In the genomic region with DNA sequence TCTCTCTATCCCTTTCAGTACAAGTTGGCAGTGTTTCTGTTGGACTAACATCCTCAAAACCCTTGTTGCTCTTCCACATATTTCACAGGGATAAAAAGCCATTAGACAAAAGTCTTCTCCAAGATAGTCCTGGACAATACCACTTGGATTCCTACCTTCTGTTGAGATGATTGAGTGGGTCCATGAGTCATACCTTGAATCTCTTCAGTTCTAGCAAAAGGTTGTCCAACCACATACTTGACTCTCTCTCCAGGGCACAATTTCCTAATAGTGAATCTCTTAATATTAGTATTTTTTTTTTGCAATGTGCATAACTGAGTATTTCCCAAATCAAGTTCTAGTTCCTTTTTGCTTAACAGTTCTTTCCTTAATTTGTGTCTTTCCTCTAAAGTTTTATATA, we compare ENCODE assay signal across 13 cellular contexts.
A peak's percentile ranks its signal among the peaks of the same experiment; 100 is the strongest.
DNase-seq lines count a peak whose midpoint lies in the region; ATAC-seq and TF ChIP-seq lines count a peak whose summit lies in the region.
"Had no signal": no experiment of that assay in that cellular context is flagged by ENCODE, and none has a peak within 500 bp of the region (broad histone marks: within the 10 kb centered on the region; RNA-seq: fewer than 3 reads in every experiment).

No MANE protein-coding gene starts in this region.

- peak overlapping the region in 3 of 4 donors; percentile 33 to 46 (median 45) for H3K27ac ChIP-seq in esophagus muscularis mucosa (replicated peaks in 1 of 4)
- no peak overlapping the region for H3K27ac ChIP-seq in mesenchymal stem cell (ENCODE audit: low read length, poor library complexity, severe bottlenecking)
- H3K27ac ChIP-seq: 22Rv1, BLaER1, HL-60 had no signal

- peaks cover 14% of the 10 kb centered on the region for H3K27me3 Mint-ChIP-seq in activated T-cell treated with anti-CD3 and anti-CD28 coated beads, Interleukin-2, amount 50 U/mL, for 4 hours (ENCODE audit: low read depth)

- no peak overlapping the region for H3K14ac ChIP-seq in mesenchymal stem cell (ENCODE audit: low read length in 2 of 2)

- ATAC-seq in activated T-cell treated with anti-CD3 and anti-CD28 coated beads, Interleukin-2, amount 50 U/mL, for 4 hours: no peak
- ATAC-seq in HG03159 (IDR thresholded peaks at IDR 0.05; ENCODE audit: unreplicated experiment) (no peak), HG03045 (IDR thresholded peaks at IDR 0.05; ENCODE audit: unreplicated experiment) (no peak)

- H4K91ac ChIP-seq in mesenchymal stem cell (ENCODE audit: low read length): no peak overlapping the region

- no peak for TF ChIP-seq POLR2A in esophagus muscularis mucosa (IDR thresholded peaks at IDR 0.05; ENCODE audit: low read depth)

- H3K4me1 ChIP-seq in esophagus muscularis mucosa (peaks cover 0 to 17% (median 11%) of the 10 kb centered on the region in 4 donors), mesenchymal stem cell (ENCODE audit: control insufficient read depth, insufficient read depth, low read depth, low read length) (no peaks in the 10 kb centered on the region)
- H3K4me1 ChIP-seq: BLaER1, HAP-1 had no signal

- H3K4me3 Mint-ChIP-seq in activated T-cell treated with anti-CD3 and anti-CD28 coated beads, Interleukin-2, amount 50 U/mL, for 4 hours: no peak overlapping the region

- H3K4me2 ChIP-seq in mesenchymal stem cell (ENCODE audit: low read length, poor library complexity, severe bottlenecking): no peak overlapping the region
- H3K4me2 ChIP-seq: BLaER1 had no signal

- H3K27me3 ChIP-seq in esophagus muscularis mucosa: no peaks in the 10 kb centered on the region
- H3K27me3 ChIP-seq in mesenchymal stem cell (ENCODE audit: control insufficient read depth in 1 of 2, insufficient read depth in 1 of 2, low read length in 2 of 2): no peaks in the 10 kb centered on the region
- H3K27me3 ChIP-seq: BLaER1 had no signal

- H3K36me3 Mint-ChIP-seq in activated T-cell treated with anti-CD3 and anti-CD28 coated beads, Interleukin-2, amount 50 U/mL, for 4 hours (ENCODE audit: insufficient read depth): no peaks in the 10 kb centered on the region

- TF ChIP-seq CTCF in esophagus muscularis mucosa (IDR thresholded peaks at IDR 0.05): no peak

- no peak overlapping the region for H2BK15ac ChIP-seq in mesenchymal stem cell (ENCODE audit: low read depth, poor library complexity, severe bottlenecking)

- H2AK5ac ChIP-seq in mesenchymal stem cell (ENCODE audit: low read length, severe bottlenecking): no peak overlapping the region

- no peak overlapping the region for H3K23ac ChIP-seq in mesenchymal stem cell (ENCODE audit: low read length in 2 of 2)

- no peaks in the 10 kb centered on the region for H3K36me3 ChIP-seq in esophagus muscularis mucosa
- H3K36me3 ChIP-seq in mesenchymal stem cell (ENCODE audit: control insufficient read depth in 1 of 2, insufficient read depth in 2 of 2, low read depth in 1 of 2, low read length in 2 of 2): no peaks in the 10 kb centered on the region
- H3K36me3 ChIP-seq: BLaER1, HAP-1 had no signal

- H2BK12ac ChIP-seq in mesenchymal stem cell (ENCODE audit: low read length in 2 of 2): no peak overlapping the region

- H3K18ac ChIP-seq in mesenchymal stem cell (ENCODE audit: low read depth in 1 of 2, low read length in 2 of 2): no peak overlapping the region

- intact Hi-C loops in esophagus muscularis mucosa (cut with DNase I): no loop called here

- DNase-seq in DMS53 (lab: John Stamatoyannopoulos, UW): peak; percentile 30
- DNase-seq in DMS53 treated with DMSO at 0.1 percent for 48 hours (lab: John Stamatoyannopoulos, UW; ENCODE audit: unreplicated experiment): no peak
- no peak for DNase-seq in esophagus muscularis mucosa (ENCODE audit: extremely low spot score)
- peak; percentile 29 for DNase-seq in mesenchymal stem cell
- DNase-seq in activated T-cell treated with anti-CD3 and anti-CD28 coated beads, Interleukin-2, amount 50 U/mL, for 4 hours: no peak
- DNase-seq in T-helper 2 cell: no peak
- DNase-seq: DMS79 had no signal

- H3K9me3 Mint-ChIP-seq in activated T-cell treated with anti-CD3 and anti-CD28 coated beads, Interleukin-2, amount 50 U/mL, for 4 hours: no peaks in the 10 kb centered on the region

- H3K4ac ChIP-seq in mesenchymal stem cell (ENCODE audit: low read depth in 1 of 2, low read length in 2 of 2): no peak overlapping the region

- H2AFZ ChIP-seq in mesenchymal stem cell (ENCODE audit: low read depth, low read length): no peak overlapping the region

- TF ChIP-seq EP300 in esophagus muscularis mucosa (IDR thresholded peaks at IDR 0.05): no peak

- H4K8ac ChIP-seq in mesenchymal stem cell (ENCODE audit: low read length): no peak overlapping the region

- H3K9me3 ChIP-seq in esophagus muscularis mucosa (no peaks in the 10 kb centered on the region), mesenchymal stem cell (ENCODE audit: control insufficient read depth, low read length) (peaks cover 7% of the 10 kb centered on the region)
- H3K9me3 ChIP-seq: BLaER1, HAP-1 had no signal

- H3K79me1 ChIP-seq in mesenchymal stem cell (replicated peaks; ENCODE audit: low read length, poor library complexity, severe bottlenecking): no peaks in the 10 kb centered on the region

- H3K9ac ChIP-seq in mesenchymal stem cell (ENCODE audit: low read length): no peak overlapping the region
- H3K9ac ChIP-seq: BLaER1 had no signal

- H3K4me3 ChIP-seq in esophagus muscularis mucosa (no peak overlapping the region), mesenchymal stem cell (ENCODE audit: insufficient read depth in 1 of 2, low read depth in 1 of 2, low read length in 2 of 2) (no peak overlapping the region)
- H3K4me3 ChIP-seq: BLaER1, HAP-1 had no signal

- H2BK120ac ChIP-seq in mesenchymal stem cell (ENCODE audit: low read depth, low read length): no peak overlapping the region

- H3K4me1 Mint-ChIP-seq in activated T-cell treated with anti-CD3 and anti-CD28 coated beads, Interleukin-2, amount 50 U/mL, for 4 hours (ENCODE audit: low read depth): no peaks in the 10 kb centered on the region

- H2BK5ac ChIP-seq in mesenchymal stem cell (ENCODE audit: low read depth, low read length, poor library complexity, severe bottlenecking): no peak overlapping the region

Comparison
In these comparisons a context has a peak if more than half of its experiments do, and no peak if none do; other contexts are left out.
1. DNase-seq: peak in DMS53 (single experiment) and mesenchymal stem cell (single experiment); none in DMS53 treated with DMSO at 0.1 percent for 48 hours (single experiment), esophagus muscularis mucosa (single experiment), activated T-cell treated with anti-CD3 and anti-CD28 coated beads, Interleukin-2, amount 50 U/mL, for 4 hours (single experiment) and T-helper 2 cell (0 of 5).